Comparison of ENCODE assay signal across 1 cellular context in the genomic region with DNA sequence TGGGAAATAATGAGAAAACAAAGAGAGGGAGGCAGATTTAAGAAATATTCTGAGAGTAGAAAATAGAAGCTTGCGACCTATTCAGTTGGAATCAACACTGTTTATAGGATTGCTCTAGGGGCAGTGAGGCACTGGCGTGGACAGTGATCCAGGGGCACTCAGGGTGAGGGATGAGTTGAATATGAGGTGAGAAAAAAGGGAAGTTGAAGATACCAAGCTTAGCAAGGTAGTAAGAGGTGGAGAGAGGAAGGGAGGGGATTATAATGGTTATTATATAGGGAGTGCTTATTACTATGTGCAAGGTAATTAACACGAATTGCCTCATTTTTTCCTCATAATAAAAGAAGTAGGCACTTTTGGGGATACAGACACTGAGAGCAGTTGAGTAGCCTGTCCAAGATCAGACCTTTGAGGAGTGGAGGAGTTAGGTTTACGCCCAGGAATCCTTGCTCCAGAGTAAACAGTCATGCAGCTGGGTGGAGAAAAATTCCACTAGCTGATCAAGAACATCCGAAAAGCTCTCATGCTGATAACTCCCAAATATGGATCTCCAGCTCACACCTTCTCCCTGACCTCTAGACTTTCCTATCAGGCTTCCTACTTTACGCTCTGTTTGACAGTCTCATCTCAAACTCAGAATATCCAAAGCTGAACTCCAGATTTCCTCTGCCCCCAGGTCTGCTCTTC.
A peak's percentile ranks its signal among the peaks of the same experiment; 100 is the strongest.
TF ChIP-seq lines count a peak whose summit lies in the region.

No MANE protein-coding gene starts in this region.

TF ChIP-seq in HepG2, 621 proteins besides CTCF, POLR2A, EP300 and RAD21:
- no peak for TF ChIP-seq GTF3A (CRISPR knock-in tag; conservative IDR thresholded peaks at IDR 0.05)
- TF ChIP-seq ZFP41 (CRISPR knock-in tag; IDR thresholded peaks at IDR 0.05; ENCODE audit: borderline replicate concordance) = no peak
- TF ChIP-seq SRF (IDR thresholded peaks at IDR 0.05; ENCODE audit: low read depth, low read length) = 0 out of 2 replicates have a peak, but pooled peaks have one; percentile 52
- TF ChIP-seq, protein P1, sequence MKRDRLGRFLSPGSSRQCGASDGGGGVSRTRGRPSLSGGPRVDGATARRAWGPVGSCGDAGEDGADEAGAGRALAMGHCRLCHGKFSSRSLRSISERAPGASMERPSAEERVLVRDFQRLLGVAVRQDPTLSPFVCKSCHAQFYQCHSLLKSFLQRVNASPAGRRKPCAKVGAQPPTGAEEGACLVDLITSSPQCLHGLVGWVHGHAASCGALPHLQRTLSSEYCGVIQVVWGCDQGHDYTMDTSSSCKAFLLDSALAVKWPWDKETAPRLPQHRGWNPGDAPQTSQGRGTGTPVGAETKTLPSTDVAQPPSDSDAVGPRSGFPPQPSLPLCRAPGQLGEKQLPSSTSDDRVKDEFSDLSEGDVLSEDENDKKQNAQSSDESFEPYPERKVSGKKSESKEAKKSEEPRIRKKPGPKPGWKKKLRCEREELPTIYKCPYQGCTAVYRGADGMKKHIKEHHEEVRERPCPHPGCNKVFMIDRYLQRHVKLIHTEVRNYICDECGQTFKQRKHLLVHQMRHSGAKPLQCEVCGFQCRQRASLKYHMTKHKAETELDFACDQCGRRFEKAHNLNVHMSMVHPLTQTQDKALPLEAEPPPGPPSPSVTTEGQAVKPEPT (CRISPR knock-in tag; IDR thresholded peaks at IDR 0.05; ENCODE audit: low read depth) = no peak
- no peak for TF ChIP-seq ZBTB1 (CRISPR knock-in tag; IDR thresholded peaks at IDR 0.05; ENCODE audit: borderline replicate concordance)
- TF ChIP-seq, protein P2, sequence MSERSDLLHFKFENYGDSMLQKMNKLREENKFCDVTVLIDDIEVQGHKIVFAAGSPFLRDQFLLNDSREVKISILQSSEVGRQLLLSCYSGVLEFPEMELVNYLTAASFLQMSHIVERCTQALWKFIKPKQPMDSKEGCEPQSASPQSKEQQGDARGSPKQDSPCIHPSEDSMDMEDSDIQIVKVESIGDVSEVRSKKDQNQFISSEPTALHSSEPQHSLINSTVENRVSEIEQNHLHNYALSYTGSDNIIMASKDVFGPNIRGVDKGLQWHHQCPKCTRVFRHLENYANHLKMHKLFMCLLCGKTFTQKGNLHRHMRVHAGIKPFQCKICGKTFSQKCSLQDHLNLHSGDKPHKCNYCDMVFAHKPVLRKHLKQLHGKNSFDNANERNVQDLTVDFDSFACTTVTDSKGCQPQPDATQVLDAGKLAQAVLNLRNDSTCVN (CRISPR knock-in tag; IDR thresholded peaks at IDR 0.05; ENCODE audit: borderline replicate concordance) = peak; percentile 75; the same call in 1 of the 2 replicates
- TF ChIP-seq ZFP36L1 (CRISPR knock-in tag; IDR thresholded peaks at IDR 0.05) = no peak
- TF ChIP-seq ATM (IDR thresholded peaks at IDR 0.05; ENCODE audit: borderline replicate concordance) = no peak
- no peak for TF ChIP-seq ZNF776 (CRISPR knock-in tag; IDR thresholded peaks at IDR 0.05)
- TF ChIP-seq, protein P3, sequence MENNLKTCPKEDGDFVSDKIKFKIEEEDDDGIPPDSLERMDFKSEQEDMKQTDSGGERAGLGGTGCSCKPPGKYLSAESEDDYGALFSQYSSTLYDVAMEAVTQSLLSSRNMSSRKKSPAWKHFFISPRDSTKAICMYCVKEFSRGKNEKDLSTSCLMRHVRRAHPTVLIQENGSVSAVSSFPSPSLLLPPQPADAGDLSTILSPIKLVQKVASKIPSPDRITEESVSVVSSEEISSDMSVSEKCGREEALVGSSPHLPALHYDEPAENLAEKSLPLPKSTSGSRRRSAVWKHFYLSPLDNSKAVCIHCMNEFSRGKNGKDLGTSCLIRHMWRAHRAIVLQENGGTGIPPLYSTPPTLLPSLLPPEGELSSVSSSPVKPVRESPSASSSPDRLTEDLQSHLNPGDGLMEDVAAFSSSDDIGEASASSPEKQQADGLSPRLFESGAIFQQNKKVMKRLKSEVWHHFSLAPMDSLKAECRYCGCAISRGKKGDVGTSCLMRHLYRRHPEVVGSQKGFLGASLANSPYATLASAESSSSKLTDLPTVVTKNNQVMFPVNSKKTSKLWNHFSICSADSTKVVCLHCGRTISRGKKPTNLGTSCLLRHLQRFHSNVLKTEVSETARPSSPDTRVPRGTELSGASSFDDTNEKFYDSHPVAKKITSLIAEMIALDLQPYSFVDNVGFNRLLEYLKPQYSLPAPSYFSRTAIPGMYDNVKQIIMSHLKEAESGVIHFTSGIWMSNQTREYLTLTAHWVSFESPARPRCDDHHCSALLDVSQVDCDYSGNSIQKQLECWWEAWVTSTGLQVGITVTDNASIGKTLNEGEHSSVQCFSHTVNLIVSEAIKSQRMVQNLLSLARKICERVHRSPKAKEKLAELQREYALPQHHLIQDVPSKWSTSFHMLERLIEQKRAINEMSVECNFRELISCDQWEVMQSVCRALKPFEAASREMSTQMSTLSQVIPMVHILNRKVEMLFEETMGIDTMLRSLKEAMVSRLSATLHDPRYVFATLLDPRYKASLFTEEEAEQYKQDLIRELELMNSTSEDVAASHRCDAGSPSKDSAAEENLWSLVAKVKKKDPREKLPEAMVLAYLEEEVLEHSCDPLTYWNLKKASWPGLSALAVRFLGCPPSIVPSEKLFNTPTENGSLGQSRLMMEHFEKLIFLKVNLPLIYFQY (CRISPR knock-in tag; IDR thresholded peaks at IDR 0.05; ENCODE audit: borderline replicate concordance) = no peak
- TF ChIP-seq, protein P4, sequence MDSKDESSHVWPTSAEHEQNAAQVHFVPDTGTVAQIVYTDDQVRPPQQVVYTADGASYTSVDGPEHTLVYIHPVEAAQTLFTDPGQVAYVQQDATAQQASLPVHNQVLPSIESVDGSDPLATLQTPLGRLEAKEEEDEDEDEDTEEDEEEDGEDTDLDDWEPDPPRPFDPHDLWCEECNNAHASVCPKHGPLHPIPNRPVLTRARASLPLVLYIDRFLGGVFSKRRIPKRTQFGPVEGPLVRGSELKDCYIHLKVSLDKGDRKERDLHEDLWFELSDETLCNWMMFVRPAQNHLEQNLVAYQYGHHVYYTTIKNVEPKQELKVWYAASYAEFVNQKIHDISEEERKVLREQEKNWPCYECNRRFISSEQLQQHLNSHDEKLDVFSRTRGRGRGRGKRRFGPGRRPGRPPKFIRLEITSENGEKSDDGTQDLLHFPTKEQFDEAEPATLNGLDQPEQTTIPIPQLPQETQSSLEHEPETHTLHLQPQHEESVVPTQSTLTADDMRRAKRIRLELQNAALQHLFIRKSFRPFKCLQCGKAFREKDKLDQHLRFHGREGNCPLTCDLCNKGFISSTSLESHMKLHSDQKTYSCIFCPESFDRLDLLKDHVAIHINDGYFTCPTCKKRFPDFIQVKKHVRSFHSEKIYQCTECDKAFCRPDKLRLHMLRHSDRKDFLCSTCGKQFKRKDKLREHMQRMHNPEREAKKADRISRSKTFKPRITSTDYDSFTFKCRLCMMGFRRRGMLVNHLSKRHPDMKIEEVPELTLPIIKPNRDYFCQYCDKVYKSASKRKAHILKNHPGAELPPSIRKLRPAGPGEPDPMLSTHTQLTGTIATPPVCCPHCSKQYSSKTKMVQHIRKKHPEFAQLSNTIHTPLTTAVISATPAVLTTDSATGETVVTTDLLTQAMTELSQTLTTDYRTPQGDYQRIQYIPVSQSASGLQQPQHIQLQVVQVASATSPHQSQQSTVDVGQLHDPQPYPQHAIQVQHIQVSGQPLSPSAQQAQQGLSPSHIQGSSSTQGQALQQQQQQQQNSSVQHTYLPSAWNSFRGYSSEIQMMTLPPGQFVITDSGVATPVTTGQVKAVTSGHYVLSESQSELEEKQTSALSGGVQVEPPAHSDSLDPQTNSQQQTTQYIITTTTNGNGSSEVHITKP (CRISPR knock-in tag; IDR thresholded peaks at IDR 0.05; ENCODE audit: low read depth) = no peak
